Comparison of ENCODE assay signal across 15 cellular contexts in the genomic region with DNA sequence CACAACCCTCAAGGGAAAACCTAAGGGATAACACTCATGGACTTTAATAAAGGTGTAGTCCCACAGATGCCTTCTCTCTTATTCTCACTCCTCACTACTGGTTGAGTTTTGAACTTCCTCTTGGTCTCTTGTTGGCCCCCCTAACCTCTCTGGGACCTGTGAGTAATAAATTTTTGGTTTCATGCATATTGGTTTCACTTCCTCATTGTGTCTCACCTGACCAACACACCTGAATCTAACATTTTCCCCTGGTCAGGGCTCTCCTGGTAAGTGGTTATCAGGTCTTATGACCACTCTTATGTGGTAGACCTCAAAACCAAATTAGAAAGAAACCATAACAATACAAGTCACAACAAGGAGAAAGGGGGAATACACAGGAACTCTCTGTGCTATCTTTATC.
DNase-seq lines count a peak whose midpoint lies in the region; ATAC-seq and TF ChIP-seq lines count a peak whose summit lies in the region.
"Had no signal": no experiment of that assay in that cellular context is flagged by ENCODE, and none has a peak within 500 bp of the region (broad histone marks: within the 10 kb centered on the region; RNA-seq: fewer than 3 reads in every experiment).

No MANE protein-coding gene starts in this region.

- no peak for TF ChIP-seq CTCF in VCaP (conservative IDR thresholded peaks at IDR 0.05)
- TF ChIP-seq CTCF in osteoblast (IDR thresholded peaks at IDR 0.05; ENCODE audit: extremely low read depth, low read depth, low read length), result no peak
- no peak for TF ChIP-seq CTCF in colonic mucosa (IDR thresholded peaks at IDR 0.05)

- no peaks in the 10 kb centered on the region for H3K4me1 ChIP-seq in osteoblast (ENCODE audit: insufficient read depth, low read length)
- no peaks in the 10 kb centered on the region for H3K4me1 ChIP-seq in colonic mucosa
- H3K4me1 ChIP-seq: gastrocnemius medialis, tibial nerve had no signal

- H3K27ac ChIP-seq in VCaP, result peak overlapping the region; percentile 23
- no peak overlapping the region for H3K27ac ChIP-seq in osteoblast (ENCODE audit: low read depth, low read length)
- H3K27ac ChIP-seq in colonic mucosa, result no peak overlapping the region
- H3K27ac ChIP-seq: gastrocnemius medialis, tibial nerve had no signal

- no peak overlapping the region for H3K4me2 ChIP-seq in osteoblast (ENCODE audit: insufficient read depth, low read length)

- no peak overlapping the region for H2AFZ ChIP-seq in osteoblast (ENCODE audit: low read length)

- H3K36me3 ChIP-seq in osteoblast (ENCODE audit: insufficient read depth, low read length) (no peaks in the 10 kb centered on the region), colonic mucosa (no peaks in the 10 kb centered on the region)
- H3K36me3 ChIP-seq: gastrocnemius medialis, tibial nerve had no signal

- intact Hi-C loops in colonic mucosa (cut with DNase I), result no loop called here

- H3K79me2 ChIP-seq in osteoblast (ENCODE audit: insufficient read depth, low read length), result no peaks in the 10 kb centered on the region

- H3K9me3 ChIP-seq in osteoblast (ENCODE audit: low read depth, low read length), result no peaks in the 10 kb centered on the region
- no peaks in the 10 kb centered on the region for H3K9me3 ChIP-seq in colonic mucosa
- H3K9me3 ChIP-seq: gastrocnemius medialis had no signal

- DNase-seq in osteoblast (ENCODE audit: insufficient read length, low spot score, missing footprints) (no peak), Kasumi-1 (lab: John Stamatoyannopoulos, UW) (no peak), colonic mucosa (no peak)
- DNase-seq in activated CD4-positive, CD25-positive, alpha-beta regulatory T cell treated with anti-CD3 and anti-CD28 coated beads, Interleukin-2, amount 50 U/mL, for 72 hours, result no peak
- DNase-seq: activated CD4-positive, alpha-beta T cell treated with anti-CD3 and anti-CD28 coated beads for 36 hours; activated naive CD4-positive, alpha-beta T cell treated with anti-CD3 and anti-CD28 coated beads, Interleukin-2, amount 50 U/mL, for 16 hours; cortex of kidney; gastrocnemius medialis; NCI-H2171; SHP77 had no signal

- ATAC-seq in GM18867 (IDR thresholded peaks at IDR 0.05; ENCODE audit: unreplicated experiment) (peak; percentile 95), GM21515 (IDR thresholded peaks at IDR 0.05; ENCODE audit: unreplicated experiment) (peak; percentile 97), HG03064 (IDR thresholded peaks at IDR 0.05; ENCODE audit: low read depth, unreplicated experiment) (peak; percentile 95)
- ATAC-seq: activated CD4-positive, alpha-beta T cell treated with anti-CD3 and anti-CD28 coated beads for 36 hours; gastrocnemius medialis had no signal

- H3K4me3 ChIP-seq in osteoblast (ENCODE audit: insufficient read depth, low read length) (no peak overlapping the region), colonic mucosa (no peak overlapping the region)
- H3K4me3 ChIP-seq: gastrocnemius medialis, tibial nerve had no signal

- H3K27me3 ChIP-seq in osteoblast (ENCODE audit: insufficient read depth, low read length), result no peaks in the 10 kb centered on the region
- no peaks in the 10 kb centered on the region for H3K27me3 ChIP-seq in colonic mucosa
- H3K27me3 ChIP-seq: gastrocnemius medialis, tibial nerve had no signal

- H4K20me1 ChIP-seq in osteoblast (ENCODE audit: insufficient read depth, low read length), result no peaks in the 10 kb centered on the region

- H3K9ac ChIP-seq in colonic mucosa (ENCODE audit: low read depth in 2 of 2, low read length in 2 of 2), result no peak overlapping the region
